ENCODE assay signal across 14 cellular contexts in the genomic region with DNA sequence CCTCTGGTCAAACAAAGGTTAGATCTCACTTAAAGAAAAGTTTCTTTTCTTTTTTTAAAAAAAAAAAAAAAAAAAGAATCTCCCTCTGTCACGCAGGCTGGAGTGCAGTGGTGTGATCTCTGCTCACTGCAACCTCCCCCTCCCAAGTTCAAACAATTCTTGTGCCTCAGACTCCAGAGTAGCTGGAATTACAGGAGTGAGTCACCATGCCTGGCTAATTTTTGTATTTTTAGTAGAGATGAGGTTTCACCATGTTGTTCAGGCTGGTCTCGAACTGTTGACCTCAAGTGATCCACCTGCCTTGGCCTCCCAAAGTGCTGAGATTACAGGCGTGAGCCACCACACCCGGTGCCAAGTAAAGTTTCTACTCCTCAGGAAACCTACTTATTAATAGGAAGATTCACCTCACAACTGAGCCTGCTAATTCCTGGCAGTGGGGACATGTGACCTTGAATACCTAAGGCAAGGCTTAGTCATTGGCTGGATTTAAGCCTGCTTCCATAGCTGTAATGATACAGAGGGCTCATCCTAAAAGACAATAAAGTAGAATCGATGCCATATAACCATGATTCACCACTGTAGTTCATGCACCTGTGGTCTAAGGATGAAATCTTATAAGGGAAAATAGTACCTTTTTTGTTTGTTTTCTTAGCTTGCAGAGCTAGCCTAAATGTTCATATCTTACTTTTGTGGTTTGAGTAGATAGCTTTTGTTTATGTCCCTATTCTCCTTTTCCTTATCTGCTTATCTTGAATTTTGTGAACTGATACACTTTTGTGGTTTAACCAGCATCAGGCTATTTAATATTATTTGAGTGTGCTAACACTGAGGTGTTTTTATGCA. TPM values are rescaled to one million over a fixed set of nuclear protein-coding genes. Genes with fewer than 3 reads are reported as not detected.
A peak's percentile ranks its signal among the peaks of the same experiment; 100 is the strongest.
DNase-seq lines count a peak whose midpoint lies in the region; ATAC-seq and TF ChIP-seq lines count a peak whose summit lies in the region.
"Had no signal": no experiment of that assay in that cellular context is flagged by ENCODE, and none has a peak within 500 bp of the region (broad histone marks: within the 10 kb centered on the region; RNA-seq: fewer than 3 reads in every experiment).

No MANE protein-coding gene starts in this region.

- peak; percentile 47 for ATAC-seq in GM18498 (IDR thresholded peaks at IDR 0.05; ENCODE audit: unreplicated experiment)
- ATAC-seq in HG02798 (IDR thresholded peaks at IDR 0.05; ENCODE audit: poor library complexity, unreplicated experiment): peak; percentile 34
- ATAC-seq in SK-N-SH treated with all-trans-retinoic acid at 6 μM for 48 hours: peak; percentile 49
- ATAC-seq in upper lobe of left lung (ENCODE audit: low FRiP score in 2 of 2): no peak
- ATAC-seq: left colon had no signal

- no peak for TF ChIP-seq EP300 in upper lobe of left lung (IDR thresholded peaks at IDR 0.05)

- no peak overlapping the region for H3K4me3 ChIP-seq in upper lobe of left lung
- H3K4me3 ChIP-seq: hepatocyte, thyroid gland had no signal

- no peak for TF ChIP-seq POLR2A in upper lobe of left lung (IDR thresholded peaks at IDR 0.05)

- H3K27me3 ChIP-seq in upper lobe of left lung: no peaks in the 10 kb centered on the region
- H3K27me3 ChIP-seq: hepatocyte, thyroid gland had no signal

- H3K27ac ChIP-seq in upper lobe of left lung: no peak overlapping the region
- H3K27ac ChIP-seq: epithelial cell of prostate, hepatocyte, thyroid gland had no signal

- no peaks in the 10 kb centered on the region for H3K4me1 ChIP-seq in upper lobe of left lung
- H3K4me1 ChIP-seq: thyroid gland had no signal

- no peak for TF ChIP-seq CTCF in upper lobe of left lung (IDR thresholded peaks at IDR 0.05)

- peak; percentile 64 for DNase-seq in iris pigment epithelial cell (ENCODE audit: low read depth)
- DNase-seq in hypothalamus (lab: John Stamatoyannopoulos, UW): no peak
- no peak for DNase-seq in activated CD8-positive, alpha-beta memory T cell treated with anti-CD3 and anti-CD28 coated beads, Interleukin-2, amount 50 U/mL, for 48 hours
- DNase-seq in cerebellum (ENCODE audit: low spot score): no peak
- DNase-seq in upper lobe of left lung: no peak
- DNase-seq: left colon, naive B cell, NCI-H2081 treated with DMSO at 0.1 percent for 48 hours, thyroid gland had no signal

- WGBS in upper lobe of left lung, 2 donors: 89 to 93% methylated on average over 5 of the region's 5 CpGs

- no peaks in the 10 kb centered on the region for H3K36me3 ChIP-seq in upper lobe of left lung
- H3K36me3 ChIP-seq: thyroid gland had no signal

- H3K9me3 ChIP-seq in upper lobe of left lung: no peaks in the 10 kb centered on the region
- H3K9me3 ChIP-seq: thyroid gland had no signal

TF ChIP-seq in SK-N-SH treated with all-trans-retinoic acid at 6 μM for 48 hours, 23 proteins besides CTCF, POLR2A, EP300 and RAD21:
- TF ChIP-seq, protein P1, sequence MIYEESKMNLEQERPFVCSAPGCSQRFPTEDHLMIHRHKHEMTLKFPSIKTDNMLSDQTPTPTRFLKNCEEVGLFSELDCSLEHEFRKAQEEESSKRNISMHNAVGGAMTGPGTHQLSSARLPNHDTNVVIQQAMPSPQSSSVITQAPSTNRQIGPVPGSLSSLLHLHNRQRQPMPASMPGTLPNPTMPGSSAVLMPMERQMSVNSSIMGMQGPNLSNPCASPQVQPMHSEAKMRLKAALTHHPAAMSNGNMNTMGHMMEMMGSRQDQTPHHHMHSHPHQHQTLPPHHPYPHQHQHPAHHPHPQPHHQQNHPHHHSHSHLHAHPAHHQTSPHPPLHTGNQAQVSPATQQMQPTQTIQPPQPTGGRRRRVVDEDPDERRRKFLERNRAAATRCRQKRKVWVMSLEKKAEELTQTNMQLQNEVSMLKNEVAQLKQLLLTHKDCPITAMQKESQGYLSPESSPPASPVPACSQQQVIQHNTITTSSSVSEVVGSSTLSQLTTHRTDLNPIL (CRISPR knock-in tag; IDR thresholded peaks at IDR 0.05; ENCODE audit: low read depth): no peak
- TF ChIP-seq GLIS3 (CRISPR knock-in tag; IDR thresholded peaks at IDR 0.05) (no peak), PPARA (CRISPR knock-in tag; IDR thresholded peaks at IDR 0.05; ENCODE audit: borderline replicate concordance) (no peak), CSDC2 (CRISPR knock-in tag; IDR thresholded peaks at IDR 0.05) (no peak)
TF ChIP-seq in SK-N-SH treated with all-trans-retinoic acid at 6 μM for 48 hours: peak in this region for 0.

RNA-seq across cellular contexts. Expression of a gene that starts 24.8 kb away (rescaled TPM):
- 53.4 TPM for total RNA-seq in cerebellum
- 100 to 1,000 TPM in 1 of 6 donors, 10 to 100 TPM in 5; 39.8 to 102 (median 57.2) TPM for total RNA-seq in upper lobe of left lung

Comparison
In these comparisons a context has a peak if more than half of its experiments do, and no peak if none do; other contexts are left out.
1. ATAC-seq: peak in GM18498 (single experiment), HG02798 (single experiment) and SK-N-SH treated with all-trans-retinoic acid at 6 μM for 48 hours (single experiment); none in upper lobe of left lung (0 of 2).